13 cellular contexts compared by ENCODE assay signal in genomic region chr2:183063083-183063482, GRCh38. TPM values are rescaled to one million over a fixed set of nuclear protein-coding genes. Genes with fewer than 3 reads are reported as not detected.
DNase-seq lines count a peak whose midpoint lies in the region; ATAC-seq, FAIRE-seq and TF ChIP-seq lines count a peak whose summit lies in the region.
"Had no signal": no experiment of that assay in that cellular context is flagged by ENCODE, and none has a peak within 500 bp of the region (broad histone marks: within the 10 kb centered on the region; RNA-seq: fewer than 3 reads in every experiment).

No MANE protein-coding gene starts in this region.

- no peaks in the 10 kb centered on the region for H3K27me3 Mint-ChIP-seq in type B pancreatic cell

- H3K27ac Mint-ChIP-seq in type B pancreatic cell = no peak overlapping the region
- H3K27ac Mint-ChIP-seq: activated CD4-positive, alpha-beta T cell treated with anti-CD3 and anti-CD28 coated beads, Interleukin-2, amount 10 ng/mL, durations not matched to agents 7 days and 5 days had no signal

- no peak overlapping the region for H3K4me3 ChIP-seq in kidney (ENCODE audit: low read length in 2 of 2)
- no peak overlapping the region for H3K4me3 ChIP-seq in HepG2 (replicated peaks in 1 of 3; ENCODE audit: insufficient read depth in 1 of 3, low read depth in 2 of 3, low read length in 3 of 3)
- H3K4me3 ChIP-seq: prostate gland had no signal

- H3K4me1 Mint-ChIP-seq in type B pancreatic cell (ENCODE audit: unreplicated experiment) = peaks cover 9% of the 10 kb centered on the region
- H3K4me1 Mint-ChIP-seq: activated CD4-positive, alpha-beta T cell treated with anti-CD3 and anti-CD28 coated beads, Interleukin-2, amount 10 ng/mL, durations not matched to agents 7 days and 5 days had no signal

- H4K20me1 ChIP-seq in HepG2 (ENCODE audit: insufficient read depth, low read length) = no peaks in the 10 kb centered on the region

- H3K9me3 ChIP-seq in kidney (ENCODE audit: control insufficient read depth in 1 of 2, low read length in 2 of 2) (no peaks in the 10 kb centered on the region), HepG2 (ENCODE audit: low read length) (no peaks in the 10 kb centered on the region)
- H3K9me3 ChIP-seq: prostate gland had no signal

- no peak for TF ChIP-seq CTCF in type B pancreatic cell (conservative IDR thresholded peaks at IDR 0.05)
- TF ChIP-seq CTCF in kidney (IDR thresholded peaks at IDR 0.05; ENCODE audit: borderline replicate concordance, extremely low read depth, insufficient read depth) = no peak
- no peak for TF ChIP-seq CTCF in HepG2 (CRISPR knock-in tag; IDR thresholded peaks at IDR 0.05)

- no peak overlapping the region for H3K4me2 ChIP-seq in HepG2 (ENCODE audit: low read depth, low read length)

- BruUV-seq in HepG2 (replicated peaks; lab: Mats Ljungman, UMichigan) = no TSS peak

- in situ Hi-C loops in HepG2 (cut with HindIII; ENCODE audit: extremely low pct_ligation_motif_present, low pct_unique_long_range_greater_than_20kb) = no loop called here

- TF ChIP-seq RAD21 in HepG2 (CRISPR knock-in tag; IDR thresholded peaks at IDR 0.05) = no peak

- H3K4me1 ChIP-seq in kidney (ENCODE audit: control insufficient read depth in 1 of 2, insufficient read depth in 1 of 2, low read depth in 1 of 2, low read length in 2 of 2) (no peaks in the 10 kb centered on the region), HepG2 (ENCODE audit: insufficient read depth, low read length) (peaks cover 30% of the 10 kb centered on the region)
- H3K4me1 ChIP-seq: prostate gland had no signal

- H3K27ac ChIP-seq in kidney (ENCODE audit: low read depth in 2 of 2, low read length in 2 of 2) (no peak overlapping the region), HepG2 (ENCODE audit: extremely low read length, insufficient read depth, low read length) (no peak overlapping the region)
- H3K27ac ChIP-seq: prostate gland had no signal

- H3K9ac ChIP-seq in kidney (ENCODE audit: low read length in 2 of 2) (no peak overlapping the region), HepG2 (ENCODE audit: insufficient read depth, low read depth, low read length) (no peak overlapping the region)

- CTCF ChIA-PET in HepG2 (lab: Yijun Ruan, JAX; ENCODE audit: low intra/inter-chr PET ratio, low total read pairs) = no interaction called here

- no peaks in the 10 kb centered on the region for H3K79me2 ChIP-seq in HepG2 (ENCODE audit: insufficient read depth, low read length)

- DNase-seq in AG08396 (ENCODE audit: low spot score) (peak; percentile 48), HT1080 (ENCODE audit: low read depth) (peak; percentile 46), dermis blood vessel endothelial cell (peak; percentile 77), MV-4-11 (lab: John Stamatoyannopoulos, UW) (no peak), type B pancreatic cell (ENCODE audit: extremely low spot score, unreplicated experiment) (no peak), kidney (no peak), HepG2 (ENCODE audit: low spot score) (no peak)
- DNase-seq: activated CD4-positive, alpha-beta T cell treated with anti-CD3 and anti-CD28 coated beads, Interleukin-2, amount 10 ng/mL, durations not matched to agents 7 days and 5 days; amygdala; C1 segment of cervical spinal cord had no signal

- no peak for TF ChIP-seq POLR2A in HepG2 (IDR thresholded peaks at IDR 0.05; ENCODE audit: insufficient read depth in 1 of 2, low read depth in 2 of 2, low read length in 2 of 2)

- ATAC-seq in GM18909 (IDR thresholded peaks at IDR 0.05; ENCODE audit: poor library complexity, unreplicated experiment) = peak; percentile 82
- ATAC-seq in HepG2 = no peak
- ATAC-seq: Panc1 had no signal

- H3K36me3 ChIP-seq in kidney (ENCODE audit: control insufficient read depth in 1 of 2, insufficient read depth in 2 of 2, low read length in 2 of 2) (no peaks in the 10 kb centered on the region), HepG2 (replicated peaks in 1 of 2; ENCODE audit: control insufficient read depth in 1 of 2, insufficient read depth in 2 of 2, low read length in 2 of 2) (no peaks in the 10 kb centered on the region)
- H3K36me3 ChIP-seq: prostate gland had no signal

- H2AFZ ChIP-seq in HepG2 (ENCODE audit: low read length) = no peak overlapping the region

- no peaks in the 10 kb centered on the region for H3K36me3 Mint-ChIP-seq in type B pancreatic cell

- WGBS in HepG2 (ENCODE audit: low lambda C conversion rate) = 4% methylated on average over 2 of the region's 2 CpGs

- H3K4me3 Mint-ChIP-seq in type B pancreatic cell = no peak overlapping the region
- H3K4me3 Mint-ChIP-seq: activated CD4-positive, alpha-beta T cell treated with anti-CD3 and anti-CD28 coated beads, Interleukin-2, amount 10 ng/mL, durations not matched to agents 7 days and 5 days had no signal

- intact Hi-C loops in kidney (cut with DNase I) (no loop called here), HepG2 (cut with micrococcal nuclease; ENCODE audit: unreplicated experiment) (no loop called here)

- no peak for FAIRE-seq in kidney (lab: Jason Lieb, UNC)
- FAIRE-seq in HepG2 (lab: Jason Lieb, UNC) = no peak

- POLR2A ChIA-PET in HepG2 (lab: Yijun Ruan, JAX) = interaction anchor here (1.0 kb wide), 1 partner anchor 15 kb away, joined by 3 read pairs; the partner anchor contains the start of gene DUSP19

- H3K9me3 Mint-ChIP-seq in type B pancreatic cell = no peaks in the 10 kb centered on the region
- H3K9me3 Mint-ChIP-seq: activated CD4-positive, alpha-beta T cell treated with anti-CD3 and anti-CD28 coated beads, Interleukin-2, amount 10 ng/mL, durations not matched to agents 7 days and 5 days had no signal

- TF ChIP-seq EP300 in HepG2 (IDR thresholded peaks at IDR 0.05; ENCODE audit: low read depth in 2 of 2, low read length in 2 of 2) (no peak), HepG2 (CRISPR knock-in tag; IDR thresholded peaks at IDR 0.05; ENCODE audit: borderline replicate concordance) (no peak)

- H3K27me3 ChIP-seq in HepG2 (ENCODE audit: control insufficient read depth in 1 of 2, insufficient read depth in 2 of 2, low read length in 2 of 2) = 0 out of 5 replicates have a peak, but pooled peaks cover 0 to 4% of the 10 kb centered on the region in 2 experiments

RNA-seq across cellular contexts. Expression of gene DUSP19, which starts 15.5 kb away (rescaled TPM):
- 1.2 and 3.2 TPM in 2 replicates for total RNA-seq in HT1080 (2014; rRNA removed; shearing (Covaris generic))
- 3.3 and 3.5 TPM in 2 replicates for polyA plus RNA-seq in HT1080 (2015; cell fraction: cytosol; rRNA removed)
- polyA plus RNA-seq in HT1080 (2015; cell fraction: nucleus; rRNA removed) = 2.2 and 2.3 TPM in 2 replicates
- 2.6 and 4.4 TPM in 2 replicates for total RNA-seq in dermis blood vessel endothelial cell
- total RNA-seq in type B pancreatic cell (ENCODE audit: low replicate concordance) = 4.0 and 6.2 TPM in 2 replicates
- total RNA-seq in kidney = 4.4 TPM
- 1.8 TPM for polyA plus RNA-seq in kidney (ENCODE audit: insufficient read depth, low read depth, low replicate concordance)
- 1.9 and 3.9 TPM in 2 replicates for total RNA-seq in HepG2 (2016; rRNA removed; fragmentation: Illumina TruSeq; extraction: Trizol)
- 0.61 and 0.71 TPM in 2 replicates for total RNA-seq in HepG2 (2016; cell fraction: cytosol; rRNA removed; fragmentation: Illumina TruSeq; extraction: Trizol; ENCODE audit: low read depth)
- total RNA-seq in HepG2 (2016; cell fraction: insoluble cytoplasmic fraction; rRNA removed; fragmentation: Illumina TruSeq; extraction: Trizol) = 2.0 and 4.5 TPM in 2 replicates
- total RNA-seq in HepG2 (2016; cell fraction: membrane; rRNA removed; fragmentation: Illumina TruSeq; extraction: Trizol) = 0.90 and 1.3 TPM in 2 replicates
- 1.5 and 2.4 TPM in 2 replicates for total RNA-seq in HepG2 (2016; cell fraction: nucleus; rRNA removed; fragmentation: Illumina TruSeq; extraction: Trizol)
- polyA plus RNA-seq in HepG2 (2011; rRNA removed) = 0.97 and 1.3 TPM in 2 replicates
- 0.52 and 1.1 TPM in 2 replicates for polyA plus RNA-seq in HepG2 (2011; cell fraction: cytosol; rRNA removed)
- 0.24 and 0.38 TPM in 2 replicates for polyA plus RNA-seq in HepG2 (2011; cell fraction: nucleus; rRNA removed)
- 0.33 and 1.0 TPM in 2 replicates for polyA plus RNA-seq in HepG2 (2012)
- 0.24 and 0.43 TPM in 2 replicates for polyA plus RNA-seq in HepG2 (2016; cell fraction: cytosol; fragmentation: Illumina TruSeq; extraction: Trizol; ENCODE audit: low read depth)
- polyA plus RNA-seq in HepG2 (2016; cell fraction: insoluble cytoplasmic fraction; fragmentation: Illumina TruSeq; extraction: Trizol; ENCODE audit: low read depth) = 1.8 and 2.0 TPM in 2 replicates
- polyA plus RNA-seq in HepG2 (2016; cell fraction: membrane; fragmentation: Illumina TruSeq; extraction: Trizol; ENCODE audit: low read depth) = 0.37 and 0.39 TPM in 2 replicates
- polyA plus RNA-seq in HepG2 (2016; cell fraction: nucleus; fragmentation: Illumina TruSeq; extraction: Trizol; ENCODE audit: insufficient read depth, low read depth) = 1.00 and 1.4 TPM in 2 replicates
- polyA minus RNA-seq in HepG2 (2011; rRNA and poly(A)+ RNA removed; ENCODE audit: low replicate concordance) = 1.9 and 2.5 TPM in 2 replicates
- polyA minus RNA-seq in HepG2 (2011; cell fraction: cytosol; rRNA and poly(A)+ RNA removed) = 0.97 and 1.4 TPM in 2 replicates
- polyA minus RNA-seq in HepG2 (2011; cell fraction: nucleus; rRNA and poly(A)+ RNA removed) = 0.87 and 1.7 TPM in 2 replicates

RNA-seq across cellular contexts. Expression of gene NCKAP1, which starts 24.8 kb away (rescaled TPM):
- 63.8 and 79.4 TPM in 2 replicates for total RNA-seq in HT1080 (2014; rRNA removed; shearing (Covaris generic))
- polyA plus RNA-seq in HT1080 (2015; cell fraction: cytosol; rRNA removed) = 98.4 and 152 TPM in 2 replicates
- polyA plus RNA-seq in HT1080 (2015; cell fraction: nucleus; rRNA removed) = 152 and 212 TPM in 2 replicates
- 171 and 364 TPM in 2 replicates for total RNA-seq in dermis blood vessel endothelial cell
- 104 and 131 TPM in 2 replicates for total RNA-seq in type B pancreatic cell (ENCODE audit: low replicate concordance)
- 140 TPM for total RNA-seq in kidney
- 45.4 TPM for polyA plus RNA-seq in kidney (ENCODE audit: insufficient read depth, low read depth, low replicate concordance)
- total RNA-seq in HepG2 (2016; rRNA removed; fragmentation: Illumina TruSeq; extraction: Trizol) = 96.3 and 160 TPM in 2 replicates
- 20.2 and 23.9 TPM in 2 replicates for total RNA-seq in HepG2 (2016; cell fraction: cytosol; rRNA removed; fragmentation: Illumina TruSeq; extraction: Trizol; ENCODE audit: low read depth)
- 89.4 and 158 TPM in 2 replicates for total RNA-seq in HepG2 (2016; cell fraction: insoluble cytoplasmic fraction; rRNA removed; fragmentation: Illumina TruSeq; extraction: Trizol)
- total RNA-seq in HepG2 (2016; cell fraction: membrane; rRNA removed; fragmentation: Illumina TruSeq; extraction: Trizol) = 91.7 and 92.2 TPM in 2 replicates
- 100 and 105 TPM in 2 replicates for total RNA-seq in HepG2 (2016; cell fraction: nucleus; rRNA removed; fragmentation: Illumina TruSeq; extraction: Trizol)
- 59.0 and 72.1 TPM in 2 replicates for polyA plus RNA-seq in HepG2 (2011; rRNA removed)
- 49.9 and 69.1 TPM in 2 replicates for polyA plus RNA-seq in HepG2 (2011; cell fraction: cytosol; rRNA removed)
- polyA plus RNA-seq in HepG2 (2011; cell fraction: nucleus; rRNA removed) = 30.3 and 33.5 TPM in 2 replicates
- polyA plus RNA-seq in HepG2 (2012) = 70.3 and 73.4 TPM in 2 replicates
- polyA plus RNA-seq in HepG2 (2016; cell fraction: cytosol; fragmentation: Illumina TruSeq; extraction: Trizol; ENCODE audit: low read depth) = 8.8 and 9.0 TPM in 2 replicates
- 118 and 121 TPM in 2 replicates for polyA plus RNA-seq in HepG2 (2016; cell fraction: insoluble cytoplasmic fraction; fragmentation: Illumina TruSeq; extraction: Trizol; ENCODE audit: low read depth)
- 34.3 and 37.5 TPM in 2 replicates for polyA plus RNA-seq in HepG2 (2016; cell fraction: membrane; fragmentation: Illumina TruSeq; extraction: Trizol; ENCODE audit: low read depth)
- 82.2 and 99.4 TPM in 2 replicates for polyA plus RNA-seq in HepG2 (2016; cell fraction: nucleus; fragmentation: Illumina TruSeq; extraction: Trizol; ENCODE audit: insufficient read depth, low read depth)
- polyA minus RNA-seq in HepG2 (2011; rRNA and poly(A)+ RNA removed; ENCODE audit: low replicate concordance) = 34.6 and 53.5 TPM in 2 replicates
- 60.0 and 71.9 TPM in 2 replicates for polyA minus RNA-seq in HepG2 (2011; cell fraction: cytosol; rRNA and poly(A)+ RNA removed)
- 145 and 163 TPM in 2 replicates for polyA minus RNA-seq in HepG2 (2011; cell fraction: nucleus; rRNA and poly(A)+ RNA removed)

Comparison
In these comparisons a context has a peak if more than half of its experiments do, and no peak if none do; other contexts are left out.
1. DNase-seq: peak in AG08396 (single experiment), HT1080 (single experiment) and dermis blood vessel endothelial cell (single experiment); none in MV-4-11 (single experiment), type B pancreatic cell (single experiment), kidney (single experiment) and HepG2 (single experiment).